In genomic region chr6:91681341-91681740, GRCh38 we compare ENCODE assay signal across 27 cellular contexts.
"Had no signal": no experiment of that assay in that cellular context is flagged by ENCODE, and none has a peak within 500 bp of the region (broad histone marks: within the 10 kb centered on the region; RNA-seq: fewer than 3 reads in every experiment).

No MANE protein-coding gene starts in this region.

- H3K4me1 ChIP-seq: breast epithelium, esophagus muscularis mucosa, gastrocnemius medialis, right lobe of liver, vagina had no signal

- H3K9me3 ChIP-seq: breast epithelium, esophagus muscularis mucosa, gastrocnemius medialis, neutrophil, right lobe of liver, thoracic aorta, vagina had no signal

- H3K4me1 Mint-ChIP-seq: activated B cell treated with CpG ODN at 0.5 μM for 24 hours; activated CD4-positive, alpha-beta T cell treated with anti-CD3 and anti-CD28 coated beads for 36 hours; activated naive CD8-positive, alpha-beta T cell treated with anti-CD3 and anti-CD28 coated beads for 36 hours; natural killer cell had no signal

- H3K36me3 Mint-ChIP-seq: activated naive CD8-positive, alpha-beta T cell treated with anti-CD3 and anti-CD28 coated beads for 36 hours; mesothelial cell of epicardium; natural killer cell; type B pancreatic cell had no signal

- H3K27me3 ChIP-seq: breast epithelium, esophagus muscularis mucosa, gastrocnemius medialis, neutrophil, right lobe of liver, vagina had no signal

- DNase-seq: activated B cell treated with CpG ODN at 0.5 μM for 24 hours; activated CD4-positive, alpha-beta T cell treated with anti-CD3 and anti-CD28 coated beads for 36 hours; activated CD4-positive, alpha-beta T cell treated with anti-CD3 and anti-CD28 coated beads, Interleukin-2, amount 50 U/mL, for 4 hours; activated CD8-positive, alpha-beta memory T cell treated with anti-CD3 and anti-CD28 coated beads, Interleukin-2, amount 50 U/mL, for 48 hours; activated naive CD4-positive, alpha-beta T cell treated with Interleukin-2 at 50 U/mL for 16 hours; activated naive CD8-positive, alpha-beta T cell treated with anti-CD3 and anti-CD28 coated beads for 36 hours; activated T-cell treated with anti-CD3 and anti-CD28 coated beads, Interleukin-2, amount 50 U/mL, for 4 hours; gastrocnemius medialis; left ventricle myocardium superior; mammary epithelial cell; natural killer cell; right lobe of liver; stimulated activated CD4-positive, alpha-beta T cell treated with anti-CD3 and anti-CD28 coated beads, Interleukin-15, amount 100 ng/mL, for 24 hours; stimulated activated CD8-positive, alpha-beta memory T cell treated with anti-CD3 and anti-CD28 coated beads, Interleukin-4, amount 100 ng/mL, for 48 hours; stimulated activated naive CD4-positive, alpha-beta T cell; T1000 had no signal

- H3K4me3 Mint-ChIP-seq: activated B cell treated with CpG ODN at 0.5 μM for 24 hours; activated CD4-positive, alpha-beta T cell treated with anti-CD3 and anti-CD28 coated beads for 36 hours; activated naive CD8-positive, alpha-beta T cell treated with anti-CD3 and anti-CD28 coated beads for 36 hours; activated T-cell treated with anti-CD3 and anti-CD28 coated beads, Interleukin-2, amount 50 U/mL, for 4 hours; mesothelial cell of epicardium; natural killer cell; type B pancreatic cell had no signal

- H3K4me3 ChIP-seq: breast epithelium, coronary artery, esophagus muscularis mucosa, gastrocnemius medialis, right lobe of liver, smooth muscle cell, thoracic aorta, vagina had no signal

- H3K27ac ChIP-seq: breast epithelium, coronary artery, esophagus muscularis mucosa, gastrocnemius medialis, neutrophil, right lobe of liver, thoracic aorta, vagina had no signal

- FAIRE-seq: astrocyte, islet of Langerhans had no signal

- H3K4me2 ChIP-seq: smooth muscle cell had no signal

- H3K36me3 ChIP-seq: breast epithelium, esophagus muscularis mucosa, gastrocnemius medialis, neutrophil, right lobe of liver, thoracic aorta, vagina had no signal

- H3K27ac Mint-ChIP-seq: activated B cell treated with CpG ODN at 0.5 μM for 24 hours; activated CD4-positive, alpha-beta T cell treated with anti-CD3 and anti-CD28 coated beads for 36 hours; activated naive CD8-positive, alpha-beta T cell treated with anti-CD3 and anti-CD28 coated beads for 36 hours; mesothelial cell of epicardium; natural killer cell; type B pancreatic cell had no signal

- H3K9me3 Mint-ChIP-seq: activated naive CD8-positive, alpha-beta T cell treated with anti-CD3 and anti-CD28 coated beads for 36 hours; activated T-cell treated with anti-CD3 and anti-CD28 coated beads, Interleukin-2, amount 50 U/mL, for 4 hours; mesothelial cell of epicardium; type B pancreatic cell had no signal

- ATAC-seq: activated CD4-positive, alpha-beta T cell treated with anti-CD3 and anti-CD28 coated beads for 36 hours; activated T-cell treated with anti-CD3 and anti-CD28 coated beads, Interleukin-2, amount 50 U/mL, for 4 hours; gastrocnemius medialis; left ventricle myocardium superior; natural killer cell; right lobe of liver had no signal

- H3K27me3 Mint-ChIP-seq: activated B cell treated with CpG ODN at 0.5 μM for 24 hours; activated CD4-positive, alpha-beta T cell treated with anti-CD3 and anti-CD28 coated beads for 36 hours; activated naive CD8-positive, alpha-beta T cell treated with anti-CD3 and anti-CD28 coated beads for 36 hours had no signal
